1 cellular context compared by ENCODE assay signal in genomic region chr1:231079166-231079565, GRCh38.
TF ChIP-seq lines count a peak whose summit lies in the region.

No MANE protein-coding gene starts in this region.

TF ChIP-seq in HepG2, 621 proteins besides CTCF, POLR2A, EP300 and RAD21 (continued from another document):
- TF ChIP-seq HNF1A (IDR thresholded peaks at IDR 0.05; ENCODE audit: low read depth) (no peak), HNF1A (CRISPR knock-in tag; IDR thresholded peaks at IDR 0.05; ENCODE audit: borderline replicate concordance) (no peak), ATF3 (CRISPR knock-in tag; IDR thresholded peaks at IDR 0.05) (no peak), ZNF3 (CRISPR knock-in tag; IDR thresholded peaks at IDR 0.05) (no peak)
